In the genomic region with DNA sequence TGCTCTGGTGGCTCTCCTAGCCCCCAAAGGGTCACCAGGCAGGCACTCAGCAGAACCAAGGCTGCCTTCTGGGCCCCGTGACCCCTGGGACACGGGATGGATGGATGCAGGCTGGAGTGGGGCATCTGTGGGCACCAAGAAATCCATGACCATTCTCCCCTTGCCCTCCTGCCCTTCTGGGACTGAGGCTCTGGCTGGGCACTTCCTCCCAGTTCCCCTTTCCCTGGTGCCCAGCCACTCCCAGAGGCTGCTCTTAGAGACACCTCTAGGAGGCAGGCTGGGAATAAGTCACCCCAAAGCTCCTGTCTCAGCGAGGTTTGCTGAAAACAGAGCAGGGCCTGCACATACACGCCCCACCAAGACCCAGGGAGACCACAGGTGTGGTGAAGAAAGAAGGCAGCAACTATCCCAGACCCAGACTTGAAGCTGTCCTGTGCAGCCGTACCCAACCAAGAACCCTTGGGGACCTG, we compare ENCODE assay signal across 8 cellular contexts. TPM values are rescaled to one million over a fixed set of nuclear protein-coding genes. Genes with fewer than 3 reads are reported as not detected.
A peak's percentile ranks its signal among the peaks of the same experiment; 100 is the strongest.
DNase-seq lines count a peak whose midpoint lies in the region; ATAC-seq and TF ChIP-seq lines count a peak whose summit lies in the region.

No MANE protein-coding gene starts in this region.

- no peak overlapping the region for H2AFZ ChIP-seq in Karpas-422 (ENCODE audit: low read length)

- peaks cover 0 to 7% (median 0%) of the 10 kb centered on the region in 3 donors for H3K27me3 Mint-ChIP-seq in naive B cell

- H3K4me3 Mint-ChIP-seq in naive B cell: peak overlapping the region in 7 of 8 donors; percentile 37 to 84 (median 57)

- no peak overlapping the region for H3K9ac ChIP-seq in Karpas-422 (ENCODE audit: low read length)

- peaks cover 13 to 24% (median 21%) of the 10 kb centered on the region in 3 donors for H3K4me1 Mint-ChIP-seq in naive B cell

- H3K4me3 ChIP-seq in dorsolateral prefrontal cortex (peak overlapping the region in 54 of 59 donors; percentile 18 to 61 (median 41)), Karpas-422 (ENCODE audit: low read length) (no peak overlapping the region)

- no peaks in the 10 kb centered on the region for H3K4me1 ChIP-seq in Karpas-422 (ENCODE audit: low read length)

- DNase-seq in Right ventricle myocardium inferior (ENCODE audit: missing footprints): no peak
- no peak for DNase-seq in cardiac septum (ENCODE audit: low spot score)
- peak; percentile 74 for DNase-seq in OCI-M1 (lab: John Stamatoyannopoulos, UW)
- no peak for DNase-seq in dorsolateral prefrontal cortex
- no peak for DNase-seq in naive B cell
- no peak for DNase-seq in iPS-NIHi11 (ENCODE audit: low spot score)
- DNase-seq in Karpas-422: no peak

- H3K9me3 Mint-ChIP-seq in naive B cell: no peaks in the 10 kb centered on the region

- no peaks in the 10 kb centered on the region for H4K20me1 ChIP-seq in Karpas-422 (ENCODE audit: insufficient read depth, low read depth, low read length)

- peak; percentile 48 for ATAC-seq in Right ventricle myocardium inferior
- peak; percentile 17 to 24 for ATAC-seq in naive B cell (ENCODE audit: low read depth in 2 of 2)
- no peak for ATAC-seq in GM18520 (IDR thresholded peaks at IDR 0.05; ENCODE audit: unreplicated experiment)

- no peaks in the 10 kb centered on the region for H3K9me2 ChIP-seq in Karpas-422 (replicated peaks; ENCODE audit: insufficient read depth, low read length)

- H3K9me3 ChIP-seq in Karpas-422 (ENCODE audit: low read length): no peaks in the 10 kb centered on the region

- H3K27me3 ChIP-seq in dorsolateral prefrontal cortex (no peaks in the 10 kb centered on the region), Karpas-422 (ENCODE audit: low read length) (no peaks in the 10 kb centered on the region)

- H3K4me2 ChIP-seq in Karpas-422 (ENCODE audit: low read depth, low read length, poor library complexity, severe bottlenecking): no peak overlapping the region

- H3K36me3 ChIP-seq in Karpas-422 (ENCODE audit: insufficient read depth, low read length): no peaks in the 10 kb centered on the region

- H3K36me3 Mint-ChIP-seq in naive B cell: no peaks in the 10 kb centered on the region

- peak overlapping the region in 3 of 6 donors; percentile 64 to 76 (median 67) for H3K27ac Mint-ChIP-seq in naive B cell

- intact Hi-C loops in Right ventricle myocardium inferior (cut with DNase I) (loop anchor here (1.0 to 5.0 kb wide), 2 partner anchors 22 to 44 kb away; a partner anchor contains a TSS), cardiac septum (cut with DNase I) (loop anchor here (2.0 to 5.0 kb wide), 2 partner anchors 37 to 39 kb away; no protein-coding TSS in a partner anchor), dorsolateral prefrontal cortex (cut with DNase I) (no loop called here)

- TF ChIP-seq CTCF in dorsolateral prefrontal cortex (IDR thresholded peaks at IDR 0.05 in 54 of 56, conservative IDR thresholded peaks at IDR 0.05 in 2 of 56; ENCODE audit: low read depth in 1 of 56, partially characterized antibody in 56 of 56): peak in 2 of 56 donors; percentile 8 to 15

- no peaks in the 10 kb centered on the region for H3K79me2 ChIP-seq in Karpas-422 (ENCODE audit: low read length)

- H3K27ac ChIP-seq in dorsolateral prefrontal cortex (peak overlapping the region in 56 of 59 donors; percentile 1 to 87 (median 74)), Karpas-422 (ENCODE audit: low read length) (no peak overlapping the region)

RNA-seq across cellular contexts. Expression of a gene that starts 0.9 kb away (rescaled TPM):
- total RNA-seq in Right ventricle myocardium inferior (47.2 TPM), cardiac septum (85.3 TPM), dorsolateral prefrontal cortex (10 to 100 TPM in 68 of 120 experiments, 1 to 10 TPM in 52; 3.2 to 24.7 (median 10.5) TPM)
- polyA plus RNA-seq in naive B cell (ENCODE audit: low read depth in 6 of 6): 1 to 10 TPM in 2 of 6 donors, under 1 TPM in 4; 0.32 to 3.1 (median 0.81) TPM
- not detected in 2 replicates for total RNA-seq in Karpas-422 (2014; rRNA removed; shearing (Covaris generic); ENCODE audit: low replicate concordance)

RNA-seq across cellular contexts. Expression of a gene that starts 10.8 kb away (rescaled TPM):
- total RNA-seq in Right ventricle myocardium inferior: not detected
- not detected for total RNA-seq in cardiac septum
- total RNA-seq in dorsolateral prefrontal cortex: not detected
- not detected for polyA plus RNA-seq in naive B cell (ENCODE audit: low read depth in 6 of 6)
- total RNA-seq in Karpas-422 (2014; rRNA removed; shearing (Covaris generic); ENCODE audit: low replicate concordance): not detected in 2 replicates

RNA-seq across cellular contexts. Expression of a gene that starts 19.1 kb away (rescaled TPM):
- total RNA-seq in Right ventricle myocardium inferior (21.4 TPM), cardiac septum (20.1 TPM), dorsolateral prefrontal cortex (10 to 100 TPM in 2 of 120 experiments, 1 to 10 TPM in 105, under 1 TPM in 4, not detected in 9; 0.47 to 14.0 (median 3.3) TPM)
- polyA plus RNA-seq in naive B cell (ENCODE audit: low read depth in 6 of 6): not detected
- total RNA-seq in Karpas-422 (2014; rRNA removed; shearing (Covaris generic); ENCODE audit: low replicate concordance): not detected in 2 replicates

RNA-seq across cellular contexts. Expression of a gene that starts 42.3 kb away (rescaled TPM):
- total RNA-seq in Right ventricle myocardium inferior (7.9 TPM), cardiac septum (20.3 TPM), dorsolateral prefrontal cortex (10 to 100 TPM; 26.6 to 69.5 (median 49.7) TPM)
- polyA plus RNA-seq in naive B cell (ENCODE audit: low read depth in 6 of 6): 10 to 100 TPM in 1 of 6 donors, 1 to 10 TPM in 4, not detected in 1; 4.3 to 10.0 (median 4.8) TPM
- total RNA-seq in Karpas-422 (2014; rRNA removed; shearing (Covaris generic); ENCODE audit: low replicate concordance): 6.0 and 9.0 TPM in 2 replicates

Comparison
In these comparisons a context has a peak if more than half of its experiments do, and no peak if none do; other contexts are left out.
1. intact Hi-C loops: an anchor here in Right ventricle myocardium inferior (1.0 to 5.0 kb wide) and cardiac septum (2.0 to 5.0 kb wide); none called in dorsolateral prefrontal cortex.